ENCODE assay signal across 8 cellular contexts in genomic region chr5:177454397-177455035, GRCh38. TPM values are rescaled to one million over a fixed set of nuclear protein-coding genes. Genes with fewer than 3 reads are reported as not detected.
A peak's percentile ranks its signal among the peaks of the same experiment; 100 is the strongest.
DNase-seq lines count a peak whose midpoint lies in the region; ATAC-seq and TF ChIP-seq lines count a peak whose summit lies in the region.

No MANE protein-coding gene starts in this region.

- peak overlapping the region in 1 of 2 donors; percentile 94 for H3K27ac Mint-ChIP-seq in stimulated activated naive CD8-positive, alpha-beta T cell treated with anti-CD3 and anti-CD28 coated beads, Interleukin-15, amount 100 ng/mL, for 72 hours

- peak; percentile 46 for TF ChIP-seq EP300 in neural cell (conservative IDR thresholded peaks at IDR 0.05; ENCODE audit: poor library complexity, severe bottlenecking)

- H3K36me3 ChIP-seq in KMS-11 (ENCODE audit: insufficient read depth) (no peaks in the 10 kb centered on the region), RWPE2 (ENCODE audit: low read depth) (peaks cover 25% of the 10 kb centered on the region), neural cell (ENCODE audit: insufficient read depth, low read length) (peaks cover 9% of the 10 kb centered on the region)

- peak; percentile 88 for DNase-seq in EH (ENCODE audit: low read depth)
- DNase-seq in RWPE2 (ENCODE audit: low spot score): peak; percentile 92
- peak; percentile 97 for DNase-seq in activated gamma-delta T cell (lab: John Stamatoyannopoulos, UW)
- peak; percentile 89 for DNase-seq in fibroblast of villous mesenchyme (ENCODE audit: low read depth)
- DNase-seq in stimulated activated naive CD8-positive, alpha-beta T cell treated with anti-CD3 and anti-CD28 coated beads, Interleukin-15, amount 100 ng/mL, for 72 hours: peak; percentile 92 to 96

- peaks cover 7% of the 10 kb centered on the region for H3K4me1 ChIP-seq in KMS-11 (ENCODE audit: low read depth, poor library complexity, severe bottlenecking)
- no peaks in the 10 kb centered on the region for H3K4me1 ChIP-seq in RWPE2 (ENCODE audit: insufficient read depth, poor library complexity, severe bottlenecking)

- H3K9me3 ChIP-seq in RWPE2 (ENCODE audit: severe bottlenecking) (no peaks in the 10 kb centered on the region), neural cell (ENCODE audit: low read length) (no peaks in the 10 kb centered on the region)

- H4K20me1 ChIP-seq in KMS-11 (ENCODE audit: insufficient read depth) (no peaks in the 10 kb centered on the region), neural cell (ENCODE audit: insufficient read depth) (peaks cover 12% of the 10 kb centered on the region)

- peaks cover 50% of the 10 kb centered on the region for H3K4me1 Mint-ChIP-seq in stimulated activated naive CD8-positive, alpha-beta T cell treated with anti-CD3 and anti-CD28 coated beads, Interleukin-15, amount 100 ng/mL, for 72 hours

- H3K4me2 ChIP-seq in KMS-11 (peak overlapping the region; percentile 36; the same call in 1 of the 2 replicates), neural cell (ENCODE audit: low read length) (peak overlapping the region; percentile 41)

- H3F3A ChIP-seq in neural cell (ENCODE audit: insufficient read depth, low read length, poor library complexity, severe bottlenecking): peaks cover 5% of the 10 kb centered on the region

- peak overlapping the region; percentile 85 for H3K9ac ChIP-seq in KMS-11
- peak overlapping the region; percentile 86 for H3K9ac ChIP-seq in neural cell (ENCODE audit: low read length)

- no peaks in the 10 kb centered on the region for H3K9me2 ChIP-seq in neural cell (ENCODE audit: insufficient read depth, low read length)

- H3K27ac ChIP-seq in KMS-11 (peak overlapping the region; percentile 71), RWPE2 (ENCODE audit: poor library complexity, severe bottlenecking) (peak overlapping the region; percentile 77), neural cell (ENCODE audit: low read length) (peak overlapping the region; percentile 90)

- peak; percentile 42; the same call in 1 of the 2 replicates for TF ChIP-seq CTCF in KMS-11 (conservative IDR thresholded peaks at IDR 0.05; ENCODE audit: low read depth, low read length)
- TF ChIP-seq CTCF in RWPE2 (IDR thresholded peaks at IDR 0.05; ENCODE audit: poor library complexity, severe bottlenecking): peak; percentile 97
- TF ChIP-seq CTCF in fibroblast of villous mesenchyme (IDR thresholded peaks at IDR 0.05; ENCODE audit: insufficient read depth, low read depth, low read length): peak; percentile 88
- TF ChIP-seq CTCF in neural cell (IDR thresholded peaks at IDR 0.05; ENCODE audit: poor library complexity, severe bottlenecking): peak; percentile 94

- H3K9me3 Mint-ChIP-seq in stimulated activated naive CD8-positive, alpha-beta T cell treated with anti-CD3 and anti-CD28 coated beads, Interleukin-15, amount 100 ng/mL, for 72 hours: no peaks in the 10 kb centered on the region

- H3K4me3 ChIP-seq in KMS-11 (IDR thresholded peaks at IDR 0.05; ENCODE audit: insufficient read depth, low read depth, low read length): no peak overlapping the region
- H3K4me3 ChIP-seq in RWPE2 (ENCODE audit: severe bottlenecking): peak overlapping the region; percentile 56
- peak overlapping the region; percentile 57 for H3K4me3 ChIP-seq in fibroblast of villous mesenchyme (ENCODE audit: low read depth, low read length)
- peak overlapping the region; percentile 72 for H3K4me3 ChIP-seq in neural cell (ENCODE audit: low read length)

- ATAC-seq in GM21786 (IDR thresholded peaks at IDR 0.05; ENCODE audit: unreplicated experiment) (peak; percentile 42), RWPE2 (ENCODE audit: low read depth) (peak; percentile 44)
- ATAC-seq in stimulated activated naive CD8-positive, alpha-beta T cell treated with anti-CD3 and anti-CD28 coated beads, Interleukin-15, amount 100 ng/mL, for 72 hours: peak; percentile 46

- H3K79me2 ChIP-seq in KMS-11 (ENCODE audit: insufficient read depth, low read depth) (no peaks in the 10 kb centered on the region), neural cell (replicated peaks; ENCODE audit: insufficient read depth, low read length) (peaks cover 14% of the 10 kb centered on the region)

- H3K27me3 ChIP-seq in KMS-11 (ENCODE audit: insufficient read depth, low read depth) (no peaks in the 10 kb centered on the region), RWPE2 (ENCODE audit: insufficient read depth, poor library complexity, severe bottlenecking) (no peaks in the 10 kb centered on the region), neural cell (ENCODE audit: insufficient read depth, low read depth, low read length) (no peaks in the 10 kb centered on the region)

- H2AFZ ChIP-seq in KMS-11 (ENCODE audit: low read depth): peak overlapping the region; percentile 60
- H2AFZ ChIP-seq in neural cell (ENCODE audit: low read depth, low read length): no peak overlapping the region

- TF ChIP-seq RAD21 in neural cell (conservative IDR thresholded peaks at IDR 0.05): peak; percentile 85

- H3K27me3 Mint-ChIP-seq in stimulated activated naive CD8-positive, alpha-beta T cell treated with anti-CD3 and anti-CD28 coated beads, Interleukin-15, amount 100 ng/mL, for 72 hours: no peaks in the 10 kb centered on the region

- H3K4me3 Mint-ChIP-seq in stimulated activated naive CD8-positive, alpha-beta T cell treated with anti-CD3 and anti-CD28 coated beads, Interleukin-15, amount 100 ng/mL, for 72 hours: peak overlapping the region; percentile 82 to 84

TF ChIP-seq in neural cell, 6 proteins besides CTCF, POLR2A, EP300 and RAD21:
- peak; percentile 43 for TF ChIP-seq POLR2AphosphoS5 (IDR thresholded peaks at IDR 0.05)
- no peak for TF ChIP-seq REST (IDR thresholded peaks at IDR 0.05; ENCODE audit: borderline replicate concordance)
- no peak for TF ChIP-seq TAF1 (IDR thresholded peaks at IDR 0.05; ENCODE audit: low read depth)
- TF ChIP-seq MXI1 (conservative IDR thresholded peaks at IDR 0.05; ENCODE audit: poor library complexity, severe bottlenecking): no peak
- peak; percentile 91 for TF ChIP-seq SMC3 (conservative IDR thresholded peaks at IDR 0.05; ENCODE audit: poor library complexity)
TF ChIP-seq in neural cell: peak in this region for 2.

RNA-seq across cellular contexts. Expression of gene PRR7, which starts 7.9 kb away (rescaled TPM):
- 4.5 and 4.7 TPM in 2 replicates for total RNA-seq in fibroblast of villous mesenchyme
- 44.1 and 46.6 TPM in 2 replicates for polyA plus RNA-seq in neural cell
- 25.1 and 28.8 TPM in 2 replicates for polyA minus RNA-seq in neural cell

RNA-seq across cellular contexts. Expression of gene DBN1, which starts 18.9 kb away (rescaled TPM):
- total RNA-seq in fibroblast of villous mesenchyme: 201 and 214 TPM in 2 replicates
- polyA plus RNA-seq in neural cell: 319 and 353 TPM in 2 replicates
- polyA minus RNA-seq in neural cell: 348 and 404 TPM in 2 replicates

RNA-seq across cellular contexts. Expression of gene GRK6, which starts 28.0 kb away (rescaled TPM):
- 24.2 and 26.4 TPM in 2 replicates for total RNA-seq in fibroblast of villous mesenchyme
- 22.6 and 26.5 TPM in 2 replicates for polyA plus RNA-seq in neural cell
- 38.1 and 38.5 TPM in 2 replicates for polyA minus RNA-seq in neural cell

RNA-seq across cellular contexts. Expression of gene PDLIM7, which starts 42.9 kb away (rescaled TPM):
- 283 and 383 TPM in 2 replicates for total RNA-seq in fibroblast of villous mesenchyme
- 21.0 and 45.4 TPM in 2 replicates for polyA plus RNA-seq in neural cell
- 16.6 and 20.5 TPM in 2 replicates for polyA minus RNA-seq in neural cell

RNA-seq across cellular contexts. Expression of gene F12, which starts 45.2 kb away (rescaled TPM):
- 0.43 and 0.64 TPM in 2 replicates for total RNA-seq in fibroblast of villous mesenchyme
- polyA plus RNA-seq in neural cell: 1.4 and 7.8 TPM in 2 replicates
- polyA minus RNA-seq in neural cell: 2.9 and 3.6 TPM in 2 replicates

Comparison
In these comparisons a context has a peak if more than half of its experiments do, and no peak if none do; other contexts are left out.
1. CTCF ChIP-seq: peak in every context shown above with its lines; median percentile 97 in RWPE2; 94 in neural cell; 88 in fibroblast of villous mesenchyme; 42 in KMS-11.